21 cellular contexts compared by ENCODE assay signal in the genomic region with DNA sequence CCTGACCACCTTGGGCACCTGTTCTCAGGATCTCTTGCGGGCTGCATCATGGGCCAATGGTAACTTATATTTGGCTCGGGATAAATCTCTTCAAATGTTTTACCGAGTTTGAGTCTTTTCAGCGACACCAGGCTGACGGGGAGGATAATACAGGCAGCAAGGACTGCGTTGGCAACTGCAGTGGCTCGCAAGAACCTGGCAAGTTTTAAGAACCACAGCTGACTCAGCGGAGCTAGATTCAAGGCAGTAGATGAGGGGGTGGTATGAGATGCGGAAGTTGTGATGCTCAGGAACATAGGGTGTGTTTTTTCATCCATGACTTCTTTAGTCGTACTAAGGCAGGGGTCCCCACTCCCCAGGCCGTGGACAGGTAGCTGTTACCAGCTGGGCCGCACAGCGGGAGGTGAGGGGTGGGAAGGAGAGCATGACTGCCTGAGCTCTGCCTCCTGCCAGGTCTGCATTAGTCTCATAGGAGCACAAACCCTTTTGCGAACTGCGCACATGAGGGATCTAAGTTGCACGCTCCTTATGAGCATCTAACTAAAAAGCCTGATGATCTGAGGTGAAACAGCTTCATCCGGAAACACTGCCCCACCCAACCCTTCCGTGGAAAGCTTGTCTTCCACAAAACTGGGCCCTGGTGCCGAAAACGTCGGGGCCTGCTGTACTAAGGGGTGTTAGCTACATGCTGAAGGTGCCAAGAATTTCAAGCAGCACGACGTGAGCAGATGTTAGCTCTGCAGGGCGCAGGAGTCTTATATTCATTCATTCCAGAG.
"Had no signal": no experiment of that assay in that cellular context is flagged by ENCODE, and none has a peak within 500 bp of the region (broad histone marks: within the 10 kb centered on the region; RNA-seq: fewer than 3 reads in every experiment).

No MANE protein-coding gene starts in this region.

- H3K4me3 ChIP-seq: dorsolateral prefrontal cortex, left lung, pancreas, sigmoid colon, spleen, thyroid gland had no signal

- H3K4me1 ChIP-seq: left lung, pancreas, sigmoid colon, thyroid gland had no signal

- DNase-seq: activated B cell treated with CpG ODN at 0.5 μM for 24 hours; activated CD4-positive, alpha-beta T cell treated with anti-CD3 and anti-CD28 coated beads for 48 hours; activated CD8-positive, alpha-beta memory T cell treated with anti-CD3 and anti-CD28 coated beads, Interleukin-2, amount 50 U/mL, for 4 hours; activated CD8-positive, alpha-beta T cell treated with anti-CD3 and anti-CD28 coated beads for 36 hours; activated effector memory CD4-positive, alpha-beta T cell treated with Interleukin-2 at 50 U/mL for 16 hours; activated naive CD4-positive, alpha-beta T cell treated with anti-CD3 and anti-CD28 coated beads, Interleukin-2, amount 10 ng/mL, durations not matched to agents 7 days and 5 days; activated naive CD8-positive, alpha-beta T cell treated with anti-CD3 and anti-CD28 coated beads, Interleukin-2, amount 50 U/mL, for 24 hours; activated T-cell treated with anti-CD3 and anti-CD28 coated beads, Interleukin-2, amount 50 U/mL, for 48 hours; foreskin melanocyte; glutamatergic neuron; left lung; mammary epithelial cell; sigmoid colon; spleen; stimulated activated naive CD4-positive, alpha-beta T cell; thyroid gland had no signal

- H3K36me3 Mint-ChIP-seq: brain had no signal

- H3K9me3 Mint-ChIP-seq: activated B cell treated with CpG ODN at 0.5 μM for 24 hours; activated naive CD4-positive, alpha-beta T cell treated with anti-CD3 and anti-CD28 coated beads, Interleukin-2, amount 10 ng/mL, durations not matched to agents 7 days and 5 days; T-helper 2 cell treated with Interferon-gamma antibody and Interleukin-4, amounts not matched to agents 5 μg/mL and 100 μg/mL, for 36 hours had no signal

- H3K4me3 Mint-ChIP-seq: activated B cell treated with CpG ODN at 0.5 μM for 24 hours; activated CD8-positive, alpha-beta T cell treated with anti-CD3 and anti-CD28 coated beads for 36 hours; activated naive CD4-positive, alpha-beta T cell treated with anti-CD3 and anti-CD28 coated beads, Interleukin-2, amount 10 ng/mL, durations not matched to agents 7 days and 5 days; activated naive CD8-positive, alpha-beta T cell treated with anti-CD3 and anti-CD28 coated beads, Interleukin-2, amount 50 U/mL, for 24 hours; brain; T-helper 2 cell treated with Interferon-gamma antibody and Interleukin-4, amounts not matched to agents 5 μg/mL and 100 μg/mL, for 36 hours had no signal

- H3K9me3 ChIP-seq: left lung, pancreas, sigmoid colon, spleen, thyroid gland had no signal

- ATAC-seq: activated CD8-positive, alpha-beta T cell treated with anti-CD3 and anti-CD28 coated beads for 36 hours; activated naive CD8-positive, alpha-beta T cell treated with anti-CD3 and anti-CD28 coated beads, Interleukin-2, amount 50 U/mL, for 24 hours; left lung; pancreas had no signal

- H3K36me3 ChIP-seq: left lung, pancreas, sigmoid colon, spleen, thyroid gland had no signal

- H3K4me1 Mint-ChIP-seq: activated B cell treated with CpG ODN at 0.5 μM for 24 hours had no signal

- H3K27me3 ChIP-seq: dorsolateral prefrontal cortex, sigmoid colon, thyroid gland had no signal

- H3K27ac Mint-ChIP-seq: activated B cell treated with CpG ODN at 0.5 μM for 24 hours; activated CD8-positive, alpha-beta T cell treated with anti-CD3 and anti-CD28 coated beads for 36 hours; activated naive CD4-positive, alpha-beta T cell treated with anti-CD3 and anti-CD28 coated beads, Interleukin-2, amount 10 ng/mL, durations not matched to agents 7 days and 5 days; activated naive CD8-positive, alpha-beta T cell treated with anti-CD3 and anti-CD28 coated beads, Interleukin-2, amount 50 U/mL, for 24 hours; T-helper 2 cell treated with Interferon-gamma antibody and Interleukin-4, amounts not matched to agents 5 μg/mL and 100 μg/mL, for 36 hours had no signal

- H3K27ac ChIP-seq: epithelial cell of prostate, left lung, pancreas, sigmoid colon, thyroid gland had no signal
